In the genomic region with DNA sequence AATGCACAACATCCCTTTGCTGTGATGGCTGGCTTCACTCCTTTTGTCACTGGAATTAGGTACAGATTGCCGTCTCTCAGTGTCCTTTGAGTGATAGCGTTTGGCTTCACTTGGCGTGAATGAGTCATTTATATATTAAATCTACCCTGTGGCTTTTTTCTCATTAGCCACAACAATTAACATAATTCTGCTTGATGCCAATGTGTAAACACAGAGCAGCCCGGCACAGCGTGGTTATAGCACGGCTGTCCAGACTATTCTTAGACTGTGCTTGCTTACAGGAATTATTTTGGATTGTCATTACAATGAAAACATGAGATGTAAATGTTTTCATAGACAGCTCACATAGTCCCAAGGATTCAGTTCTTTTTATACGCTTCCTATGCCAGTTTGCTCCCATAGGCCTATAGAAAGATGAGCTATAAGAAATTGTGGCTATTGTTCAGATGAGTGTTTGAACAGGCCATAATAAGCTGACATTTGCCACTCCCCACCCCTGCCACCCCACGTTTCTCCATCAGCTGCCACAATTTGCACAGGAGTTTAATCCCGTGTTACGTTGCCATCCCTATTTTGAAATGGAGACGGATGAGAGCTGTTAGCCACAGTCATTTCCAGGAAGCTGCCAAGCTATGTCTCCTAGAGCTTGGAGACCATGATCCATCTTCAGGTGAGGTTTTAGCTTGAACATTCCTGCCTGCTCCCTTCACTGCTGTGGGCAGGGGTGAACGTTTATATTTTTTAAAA, we compare ENCODE assay signal across 17 cellular contexts.
DNase-seq lines count a peak whose midpoint lies in the region; ATAC-seq, FAIRE-seq and TF ChIP-seq lines count a peak whose summit lies in the region.
"Had no signal": no experiment of that assay in that cellular context is flagged by ENCODE, and none has a peak within 500 bp of the region (broad histone marks: within the 10 kb centered on the region; RNA-seq: fewer than 3 reads in every experiment).

No MANE protein-coding gene starts in this region.

- DNase-seq in DMS53 (lab: John Stamatoyannopoulos, UW) = peak; percentile 78
- DNase-seq in NCI-H1417 (lab: John Stamatoyannopoulos, UW) = peak; percentile 58 to 97 (median 90)
- DNase-seq in RWPE2 (ENCODE audit: low spot score) = no peak
- no peak for DNase-seq in keratinocyte (ENCODE audit: low read depth, low spot score)
- no peak for DNase-seq in T-helper 2 cell treated with Interferon-gamma antibody and Interleukin-4, amounts not matched to agents 5 μg/mL and 100 μg/mL, for 36 hours (ENCODE audit: low spot score)
- DNase-seq in HK-2 (ENCODE audit: unreplicated experiment) = no peak
- DNase-seq in HEK293T (ENCODE audit: extremely low spot score) = no peak
- DNase-seq: activated naive CD4-positive, alpha-beta T cell treated with anti-CD3 and anti-CD28 coated beads for 36 hours; AML-193; HCEC 1CT; naive B cell; NCI-H446 treated with DMSO at 0.1 percent for 48 hours had no signal

- no peaks in the 10 kb centered on the region for H3K36me3 Mint-ChIP-seq in T-helper 2 cell treated with Interferon-gamma antibody and Interleukin-4, amounts not matched to agents 5 μg/mL and 100 μg/mL, for 36 hours (ENCODE audit: low read depth)
- H3K36me3 Mint-ChIP-seq: naive B cell had no signal

- no peaks in the 10 kb centered on the region for H3K9me3 Mint-ChIP-seq in T-helper 2 cell treated with Interferon-gamma antibody and Interleukin-4, amounts not matched to agents 5 μg/mL and 100 μg/mL, for 36 hours
- H3K9me3 Mint-ChIP-seq: activated naive CD4-positive, alpha-beta T cell treated with anti-CD3 and anti-CD28 coated beads for 36 hours; T-helper 1 cell treated with Interleukin-12 subunit alpha and Interleukin-12 subunit beta and Interleukin-4 antibody, amounts not matched to agents 30 μg/mL and 1 μg/mL, for 36 hours had no signal

- H3K9ac ChIP-seq in keratinocyte (ENCODE audit: control insufficient read depth, extremely low read depth, insufficient read depth, low read length) = peak overlapping the region; percentile 19

- peak; percentile 90 for FAIRE-seq in keratinocyte (lab: Jason Lieb, UNC)
- FAIRE-seq: endometrium, RCC 7860 had no signal

- no peak overlapping the region for H3K27ac Mint-ChIP-seq in T-helper 2 cell treated with Interferon-gamma antibody and Interleukin-4, amounts not matched to agents 5 μg/mL and 100 μg/mL, for 36 hours
- H3K27ac Mint-ChIP-seq: activated naive CD4-positive, alpha-beta T cell treated with anti-CD3 and anti-CD28 coated beads for 36 hours; naive B cell; T-helper 1 cell treated with Interleukin-12 subunit alpha and Interleukin-12 subunit beta and Interleukin-4 antibody, amounts not matched to agents 30 μg/mL and 1 μg/mL, for 36 hours had no signal

- H3K36me3 ChIP-seq in RWPE2 (ENCODE audit: low read depth) (no peaks in the 10 kb centered on the region), keratinocyte (ENCODE audit: control insufficient read depth in 2 of 2, extremely low read depth in 1 of 2, insufficient read depth in 2 of 2, low read length in 2 of 2) (no peaks in the 10 kb centered on the region)

- H3K27ac ChIP-seq in RWPE2 (ENCODE audit: poor library complexity, severe bottlenecking) = peak overlapping the region; percentile 53
- H3K27ac ChIP-seq in keratinocyte (ENCODE audit: control insufficient read depth, insufficient read depth, low read length) = peak overlapping the region; percentile 74

- ATAC-seq in RWPE2 (ENCODE audit: low read depth) = no peak
- no peak for ATAC-seq in HG03354 (IDR thresholded peaks at IDR 0.05; ENCODE audit: poor library complexity, severe bottlenecking, unreplicated experiment)
- ATAC-seq: activated CD4-positive, CD25-positive, alpha-beta regulatory T cell treated with anti-CD3 and anti-CD28 coated beads, Interleukin-2, amount 50 U/mL, for 24 hours had no signal

- dilution Hi-C loops in keratinocyte (cut with MboI; ENCODE audit: extremely low pct_ligation_motif_present, low sequenced_read_pairs) = no loop called here

- peaks cover 52% of the 10 kb centered on the region for H3K79me2 ChIP-seq in keratinocyte (ENCODE audit: control insufficient read depth, insufficient read depth, low read length)

- H3K27me3 ChIP-seq in RWPE2 (ENCODE audit: insufficient read depth, poor library complexity, severe bottlenecking) (no peaks in the 10 kb centered on the region), keratinocyte (ENCODE audit: control insufficient read depth, extremely low read depth, insufficient read depth, low read length) (no peaks in the 10 kb centered on the region)

- no peak overlapping the region for H2AFZ ChIP-seq in keratinocyte (ENCODE audit: control insufficient read depth, low read length)

- H3K9me1 ChIP-seq in keratinocyte (ENCODE audit: control insufficient read depth, extremely low read depth, insufficient read depth, low read length) = no peaks in the 10 kb centered on the region

- H4K20me1 ChIP-seq in keratinocyte (ENCODE audit: control insufficient read depth, extremely low read depth, insufficient read depth, low read length) = no peaks in the 10 kb centered on the region

- no peak overlapping the region for H3K4me3 Mint-ChIP-seq in T-helper 2 cell treated with Interferon-gamma antibody and Interleukin-4, amounts not matched to agents 5 μg/mL and 100 μg/mL, for 36 hours
- H3K4me3 Mint-ChIP-seq: activated naive CD4-positive, alpha-beta T cell treated with anti-CD3 and anti-CD28 coated beads for 36 hours; naive B cell; T-helper 1 cell treated with Interleukin-12 subunit alpha and Interleukin-12 subunit beta and Interleukin-4 antibody, amounts not matched to agents 30 μg/mL and 1 μg/mL, for 36 hours had no signal

- peak overlapping the region; percentile 60 for H3K4me2 ChIP-seq in keratinocyte (ENCODE audit: control insufficient read depth, extremely low read depth, insufficient read depth, low read depth, low read length)

- peaks cover 31% of the 10 kb centered on the region for H3K4me1 ChIP-seq in RWPE2 (ENCODE audit: insufficient read depth, poor library complexity, severe bottlenecking)
- peaks cover 43% of the 10 kb centered on the region for H3K4me1 ChIP-seq in keratinocyte (ENCODE audit: control insufficient read depth, extremely low read depth, insufficient read depth, low read length)

- CTCF ChIA-PET in HEK293T (lab: Yijun Ruan, JAX) = no interaction called here

- H3K9me3 ChIP-seq in RWPE2 (ENCODE audit: severe bottlenecking) (no peaks in the 10 kb centered on the region), keratinocyte (ENCODE audit: control insufficient read depth, low read depth, low read length) (no peaks in the 10 kb centered on the region)

- TF ChIP-seq CTCF in RWPE2 (IDR thresholded peaks at IDR 0.05; ENCODE audit: poor library complexity, severe bottlenecking) = no peak
- no peak for TF ChIP-seq CTCF in keratinocyte (optimal IDR thresholded peaks at IDR 0.05 in 1 of 3, IDR thresholded peaks at IDR 0.05 in 1 of 3, conservative IDR thresholded peaks at IDR 0.05 in 1 of 3; ENCODE audit: extremely low read depth in 1 of 3, insufficient read depth in 2 of 3, low read length in 3 of 3)

- peaks cover 8% of the 10 kb centered on the region for H3K27me3 Mint-ChIP-seq in T-helper 2 cell treated with Interferon-gamma antibody and Interleukin-4, amounts not matched to agents 5 μg/mL and 100 μg/mL, for 36 hours (ENCODE audit: low read depth)

- no peaks in the 10 kb centered on the region for H3K4me1 Mint-ChIP-seq in T-helper 2 cell treated with Interferon-gamma antibody and Interleukin-4, amounts not matched to agents 5 μg/mL and 100 μg/mL, for 36 hours (ENCODE audit: low read depth)

- H3K4me3 ChIP-seq in RWPE2 (ENCODE audit: severe bottlenecking) (no peak overlapping the region), keratinocyte (ENCODE audit: control insufficient read depth in 2 of 3, extremely low read depth in 1 of 3, insufficient read depth in 2 of 3, low read depth in 1 of 3, low read length in 3 of 3) (no peak overlapping the region)

- POLR2A ChIA-PET in HEK293T (lab: Yijun Ruan, JAX) = no interaction called here

TF ChIP-seq in HEK293T, 16 proteins besides CTCF, POLR2A, EP300 and RAD21:
- TF ChIP-seq ARNT (IDR thresholded peaks at IDR 0.05) = no peak

Comparison
In these comparisons a context has a peak if more than half of its experiments do, and no peak if none do; other contexts are left out.
1. DNase-seq: peak in DMS53 (single experiment) and NCI-H1417 (3 of 3); none in RWPE2 (single experiment), keratinocyte (single experiment), T-helper 2 cell treated with Interferon-gamma antibody and Interleukin-4, amounts not matched to agents 5 μg/mL and 100 μg/mL, for 36 hours (single experiment), HK-2 (single experiment) and HEK293T (single experiment).